1 cellular context compared by ENCODE assay signal in genomic region chr9:19247420-19247819, GRCh38.
TF ChIP-seq lines count a peak whose summit lies in the region.

No MANE protein-coding gene starts in this region.

TF ChIP-seq in K562, 482 proteins besides CTCF, POLR2A, EP300 and RAD21 (continued from another document):
- TF ChIP-seq PYGO2 (tag; IDR thresholded peaks at IDR 0.05) (no peak), CBFA2T3 (IDR thresholded peaks at IDR 0.05) (no peak), NCOA1 (IDR thresholded peaks at IDR 0.05; ENCODE audit: low read depth) (no peak), ATF1 (CRISPR knock-in tag; IDR thresholded peaks at IDR 0.05) (no peak), ATF1 (tag; IDR thresholded peaks at IDR 0.05) (no peak), L3MBTL2 (IDR thresholded peaks at IDR 0.05) (no peak)
